17 cellular contexts compared by ENCODE assay signal in genomic region chr1:213103377-213104306, GRCh38. TPM values are rescaled to one million over a fixed set of nuclear protein-coding genes. Genes with fewer than 3 reads are reported as not detected.
DNase-seq lines count a peak whose midpoint lies in the region; ATAC-seq and TF ChIP-seq lines count a peak whose summit lies in the region.
"Had no signal": no experiment of that assay in that cellular context is flagged by ENCODE, and none has a peak within 500 bp of the region (broad histone marks: within the 10 kb centered on the region; RNA-seq: fewer than 3 reads in every experiment).

No MANE protein-coding gene starts in this region.

- peaks cover 4% of the 10 kb centered on the region for H3K9me3 Mint-ChIP-seq in CD8-positive, alpha-beta T cell
- peaks cover 3% of the 10 kb centered on the region for H3K9me3 Mint-ChIP-seq in endodermal cell
- H3K9me3 Mint-ChIP-seq: H9 had no signal

- H3K36me3 Mint-ChIP-seq in CD8-positive, alpha-beta T cell, result peaks cover 29% of the 10 kb centered on the region
- H3K36me3 Mint-ChIP-seq in endodermal cell (ENCODE audit: low read depth), result peaks cover 40% of the 10 kb centered on the region

- no peak overlapping the region for H3K27ac ChIP-seq in CD8-positive, alpha-beta T cell (ENCODE audit: low read depth, low read length)
- no peak overlapping the region for H3K27ac ChIP-seq in endodermal cell (ENCODE audit: low read depth, low read length)
- H3K27ac ChIP-seq: ovary, SJCRH30 had no signal

- DNase-seq in CD8-positive, alpha-beta T cell, result no peak
- DNase-seq in stimulated activated CD4-positive, alpha-beta T cell treated with anti-CD3 and anti-CD28 coated beads, Interleukin-2, amount 100 ng/mL, for 48 hours, result no peak
- no peak for DNase-seq in stimulated activated CD4-positive, alpha-beta T cell treated with anti-CD3 and anti-CD28 coated beads, Interleukin-2, amount 100 ng/mL, for 24 hours
- DNase-seq in endodermal cell (no peak), hepatic stellate cell (ENCODE audit: low spot score) (no peak)
- DNase-seq: activated gamma-delta T cell, DMS 273 treated with DMSO at 0.1 percent for 48 hours, H9, hippocampal formation, left cardiac atrium, NCI-H1105, ovary, SJCRH30 had no signal

- H3K9me3 ChIP-seq in CD8-positive, alpha-beta T cell (ENCODE audit: low read length), result no peaks in the 10 kb centered on the region
- H3K9me3 ChIP-seq in endodermal cell (ENCODE audit: control insufficient read depth, low read length), result peaks cover 22% of the 10 kb centered on the region
- H3K9me3 ChIP-seq: ovary had no signal

- no peaks in the 10 kb centered on the region for H3K27me3 ChIP-seq in CD8-positive, alpha-beta T cell (ENCODE audit: insufficient read depth, low read length)
- H3K27me3 ChIP-seq in endodermal cell (ENCODE audit: control insufficient read depth, insufficient read depth, low read length, poor library complexity, severe bottlenecking), result no peaks in the 10 kb centered on the region
- H3K27me3 ChIP-seq: ovary, SJCRH30 had no signal

- 91% methylated on average over 3 to 5 of the region's 5 CpGs for WGBS in endodermal cell (ENCODE audit: insufficient coverage in 1 of 2, insufficient read length in 1 of 2), 2 experiments

- no peaks in the 10 kb centered on the region for H3K27me3 Mint-ChIP-seq in CD8-positive, alpha-beta T cell (ENCODE audit: low read depth)
- H3K27me3 Mint-ChIP-seq in endodermal cell (ENCODE audit: insufficient read depth), result no peaks in the 10 kb centered on the region
- H3K27me3 Mint-ChIP-seq: IgD-negative memory B cell had no signal

- CTCF ChIA-PET in CD8-positive, alpha-beta T cell (lab: Charles Lee), result no interaction called here

- H3K4me3 Mint-ChIP-seq in CD8-positive, alpha-beta T cell, result no peak overlapping the region
- no peak overlapping the region for H3K4me3 Mint-ChIP-seq in endodermal cell
- H3K4me3 Mint-ChIP-seq: H9 had no signal

- no peak for TF ChIP-seq CTCF in CD8-positive, alpha-beta T cell (IDR thresholded peaks at IDR 0.05)
- no peak for TF ChIP-seq CTCF in endodermal cell (conservative IDR thresholded peaks at IDR 0.05)

- no peaks in the 10 kb centered on the region for H3K4me1 ChIP-seq in CD8-positive, alpha-beta T cell (ENCODE audit: insufficient read depth, low read length)
- H3K4me1 ChIP-seq in endodermal cell (ENCODE audit: control insufficient read depth, insufficient read depth, low read length), result no peaks in the 10 kb centered on the region
- H3K4me1 ChIP-seq: SJCRH30 had no signal

- H3K4me1 Mint-ChIP-seq in CD8-positive, alpha-beta T cell (ENCODE audit: low read depth), result peaks cover 2% of the 10 kb centered on the region
- H3K4me1 Mint-ChIP-seq in endodermal cell, result no peaks in the 10 kb centered on the region
- H3K4me1 Mint-ChIP-seq: H9 had no signal

- POLR2A ChIA-PET in CD8-positive, alpha-beta T cell (lab: Charles Lee), result no interaction called here

- H3K4me3 ChIP-seq in CD8-positive, alpha-beta T cell (ENCODE audit: low read depth, low read length), result no peak overlapping the region
- H3K4me3 ChIP-seq in endodermal cell (ENCODE audit: low read length), result no peak overlapping the region
- H3K4me3 ChIP-seq: ovary, SJCRH30 had no signal

- H3K36me3 ChIP-seq in CD8-positive, alpha-beta T cell (ENCODE audit: insufficient read depth, low read length), result no peaks in the 10 kb centered on the region
- H3K36me3 ChIP-seq in endodermal cell (ENCODE audit: control insufficient read depth, insufficient read depth, low read length), result peaks cover 34% of the 10 kb centered on the region
- H3K36me3 ChIP-seq: ovary had no signal

- H3K27ac Mint-ChIP-seq in CD8-positive, alpha-beta T cell, result peak overlapping the region; percentile 62
- no peak overlapping the region for H3K27ac Mint-ChIP-seq in endodermal cell
- H3K27ac Mint-ChIP-seq: H9 had no signal

- no peak for ATAC-seq in CD8-positive, alpha-beta T cell
- ATAC-seq in GM18861 (IDR thresholded peaks at IDR 0.05; ENCODE audit: unreplicated experiment) (peak; percentile 34), GM21825 (IDR thresholded peaks at IDR 0.05; ENCODE audit: unreplicated experiment) (peak; percentile 46), HG03469 (IDR thresholded peaks at IDR 0.05; ENCODE audit: unreplicated experiment) (peak; percentile 36)
- ATAC-seq: left cardiac atrium had no signal

- H3K9ac ChIP-seq in endodermal cell (ENCODE audit: extremely low read depth, low read length, poor library complexity, severe bottlenecking), result no peak overlapping the region

- intact Hi-C loops in CD8-positive, alpha-beta T cell (cut with DNase I, micrococcal nuclease), result no loop called here

RNA-seq across cellular contexts. Expression of gene RPS6KC1, which starts 52.6 kb away (rescaled TPM):
- 1 to 10 TPM; 5.3 to 5.6 TPM for total RNA-seq in CD8-positive, alpha-beta T cell
- 10 to 100 TPM; 31.4 to 36.3 TPM for total RNA-seq in endodermal cell
- polyA plus RNA-seq in endodermal cell (2013, experiment 1 of 2), result 16.3 TPM
- 18.6 TPM for polyA plus RNA-seq in endodermal cell (2013, experiment 2 of 2)

Comparison
In these comparisons a context has a peak if more than half of its experiments do, and no peak if none do; other contexts are left out.
1. RNA of gene RPS6KC1, which starts 52.6 kb away (total RNA-seq): 31.4 to 36.3 TPM in endodermal cell; 5.3 to 5.6 TPM in CD8-positive, alpha-beta T cell; every median in the first group is over 4 times any median in the second.